11 cellular contexts compared by ENCODE assay signal in genomic region chr11:88353835-88354496, GRCh38. TPM values are rescaled to one million over a fixed set of nuclear protein-coding genes. Genes with fewer than 3 reads are reported as not detected.
DNase-seq lines count a peak whose midpoint lies in the region; ATAC-seq, FAIRE-seq and TF ChIP-seq lines count a peak whose summit lies in the region.
"Had no signal": no experiment of that assay in that cellular context is flagged by ENCODE, and none has a peak within 500 bp of the region (broad histone marks: within the 10 kb centered on the region; RNA-seq: fewer than 3 reads in every experiment).

No MANE protein-coding gene starts in this region.

- no peaks in the 10 kb centered on the region for H3K27me3 ChIP-seq in left ventricle myocardium inferior (ENCODE audit: low read depth)

- DNase-seq in GM18507 (ENCODE audit: extremely low spot score, insufficient read length, low read depth) (no peak), fibroblast of villous mesenchyme (ENCODE audit: low read depth) (peak; percentile 58), left ventricle myocardium inferior (no peak), endothelial cell (ENCODE audit: low spot score) (no peak), NCI-H128 (lab: John Stamatoyannopoulos, UW; ENCODE audit: unreplicated experiment) (no peak)
- DNase-seq: activated CD4-positive, CD25-positive, alpha-beta regulatory T cell treated with anti-CD3 and anti-CD28 coated beads, Interleukin-2, amount 50 U/mL, for 72 hours; GOT3 had no signal

- H3K27me3 Mint-ChIP-seq in endothelial cell (ENCODE audit: unreplicated experiment), result peaks cover 2% of the 10 kb centered on the region

- H3K36me3 Mint-ChIP-seq in endothelial cell (ENCODE audit: low read depth, unreplicated experiment), result no peaks in the 10 kb centered on the region

- H3K4me1 ChIP-seq in left ventricle myocardium inferior, result no peaks in the 10 kb centered on the region

- no peaks in the 10 kb centered on the region for H3K9me3 Mint-ChIP-seq in endothelial cell (ENCODE audit: unreplicated experiment)

- no peaks in the 10 kb centered on the region for H3K36me3 ChIP-seq in left ventricle myocardium inferior

- H3K27ac Mint-ChIP-seq in endothelial cell (ENCODE audit: unreplicated experiment), result no peak overlapping the region

- no peaks in the 10 kb centered on the region for H3K9me3 ChIP-seq in left ventricle myocardium inferior (replicated peaks)

- TF ChIP-seq CTCF in fibroblast of villous mesenchyme (IDR thresholded peaks at IDR 0.05; ENCODE audit: insufficient read depth, low read depth, low read length) (no peak), left ventricle myocardium inferior (IDR thresholded peaks at IDR 0.05; ENCODE audit: borderline replicate concordance) (no peak), endothelial cell (IDR thresholded peaks at IDR 0.05; ENCODE audit: unreplicated experiment) (no peak)

- intact Hi-C loops in left ventricle myocardium inferior (cut with micrococcal nuclease), result no loop called here

- no peaks in the 10 kb centered on the region for H3K4me1 Mint-ChIP-seq in endothelial cell (ENCODE audit: unreplicated experiment)

- ATAC-seq in GM21619 (IDR thresholded peaks at IDR 0.05; ENCODE audit: unreplicated experiment) (peak; percentile 32), HG03565 (IDR thresholded peaks at IDR 0.05; ENCODE audit: unreplicated experiment) (peak; percentile 29), GM18873 (IDR thresholded peaks at IDR 0.05; ENCODE audit: low FRiP score, unreplicated experiment) (no peak)

- no peak overlapping the region for H3K4me3 ChIP-seq in fibroblast of villous mesenchyme (ENCODE audit: low read depth, low read length)
- H3K4me3 ChIP-seq in left ventricle myocardium inferior, result no peak overlapping the region

- no peak overlapping the region for H3K4me3 Mint-ChIP-seq in endothelial cell (ENCODE audit: unreplicated experiment)

- H3K27ac ChIP-seq in left ventricle myocardium inferior (replicated peaks), result no peak overlapping the region

- peak; percentile 93 for FAIRE-seq in GM18507 (lab: Jason Lieb, UNC)
- FAIRE-seq: RCC 7860 had no signal

RNA-seq across cellular contexts. Expression of gene CTSC, which starts 16.4 kb away (rescaled TPM):
- total RNA-seq in fibroblast of villous mesenchyme, result 145 and 276 TPM in 2 replicates
- total RNA-seq in left ventricle myocardium inferior, result 20.0 TPM
- total RNA-seq in endothelial cell (ENCODE audit: unreplicated experiment), result 162 TPM
